In the genomic region with DNA sequence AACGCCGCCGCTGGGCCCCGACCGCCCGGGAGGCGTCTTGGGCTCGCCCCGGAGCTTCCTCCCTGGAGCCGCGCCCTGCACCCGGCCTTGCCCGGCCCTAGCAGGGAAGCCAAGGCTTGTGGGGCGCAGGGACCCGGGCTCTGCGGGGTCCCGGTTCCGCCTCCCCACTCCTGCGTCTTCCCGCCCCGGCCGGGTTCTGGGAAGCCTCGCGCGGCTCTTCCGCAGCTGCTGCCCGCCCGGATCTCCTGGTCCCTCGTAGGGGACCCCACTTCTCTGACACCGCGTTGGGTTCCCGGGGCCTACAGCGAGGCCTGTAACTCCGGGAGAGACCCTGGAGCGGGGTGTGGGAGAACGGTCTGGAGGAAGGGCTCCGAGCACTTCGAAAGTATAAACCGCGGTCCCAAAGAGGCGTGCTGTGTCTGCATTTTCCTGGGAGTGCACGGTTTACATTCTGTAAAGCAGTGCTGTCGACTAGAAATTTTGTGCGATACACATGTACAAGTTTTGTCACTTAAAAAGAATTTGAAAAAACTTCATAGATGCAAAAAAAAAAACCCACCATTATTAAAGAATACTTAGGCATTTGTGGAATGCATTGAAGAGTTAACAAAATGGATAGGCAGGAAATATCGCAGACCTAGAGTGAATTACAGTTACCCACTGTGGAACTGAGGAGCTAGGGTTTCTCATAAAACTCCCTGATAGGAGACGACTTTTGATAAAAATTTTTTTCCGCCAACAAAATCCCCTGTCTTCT, we compare ENCODE assay signal across 8 cellular contexts. TPM values are rescaled to one million over a fixed set of nuclear protein-coding genes. Genes with fewer than 3 reads are reported as not detected.
DNase-seq lines count a peak whose midpoint lies in the region; ATAC-seq, FAIRE-seq and TF ChIP-seq lines count a peak whose summit lies in the region.
"Not testable (repeated sequence)": the region's sequence is repeated elsewhere in the genome, so short reads cannot be mapped to it uniquely, and the experiment has no call there.

No MANE protein-coding gene starts in this region.

- not testable (repeated sequence) for H4K20me1 ChIP-seq in KMS-11 (ENCODE audit: insufficient read depth); GM12878 (ENCODE audit: control insufficient read depth, insufficient read depth)

- H3K4me1 ChIP-seq in Caco-2; KMS-11 (ENCODE audit: low read depth, poor library complexity, severe bottlenecking); GM12878 (ENCODE audit: control insufficient read depth, insufficient read depth, low read length); thymus (ENCODE audit: control insufficient read depth, insufficient read depth, low read length): not testable (repeated sequence)

- not testable (repeated sequence) for TF ChIP-seq POLR2A in GM12878 (IDR thresholded peaks at IDR 0.05; ENCODE audit: low read depth, low read length); lower leg skin (IDR thresholded peaks at IDR 0.05)

- BruUV-seq in Caco-2 (replicated peaks; lab: Mats Ljungman, UMichigan): not testable (repeated sequence)
- BruUV-seq in GM12878 (replicated peaks; lab: Mats Ljungman, UMichigan): TSS peak; percentile 66

- not testable (repeated sequence) for H2AFZ ChIP-seq in KMS-11 (ENCODE audit: low read depth); GM12878 (ENCODE audit: control insufficient read depth, low read depth, low read length)

- not testable (repeated sequence) for H3K27ac Mint-ChIP-seq in Caco-2 (ENCODE audit: unreplicated experiment)
- H3K27ac Mint-ChIP-seq in activated CD4-positive, alpha-beta T cell treated with anti-CD3 and anti-CD28 coated beads for 36 hours: peak overlapping the region; percentile 74

- POLR2A ChIA-PET in Caco-2 (lab: Charles Lee); activated CD4-positive, alpha-beta T cell treated with anti-CD3 and anti-CD28 coated beads for 36 hours (lab: Charles Lee); GM12878 (lab: Charles Lee): not testable (repeated sequence)

- not testable (repeated sequence) for H3K27ac ChIP-seq in KMS-11; GM12878 (ENCODE audit: control insufficient read depth, insufficient read depth); thymus (ENCODE audit: low read depth)

- intact Hi-C loops in Caco-2 (cut with micrococcal nuclease; ENCODE audit: unreplicated experiment); activated CD4-positive, alpha-beta T cell treated with anti-CD3 and anti-CD28 coated beads for 36 hours (cut with DNase I, micrococcal nuclease); GM12878 (cut with micrococcal nuclease; ENCODE audit: unreplicated experiment); lower leg skin (cut with DNase I; ENCODE audit: low total_unique reads); posterior vena cava (cut with DNase I): not testable (repeated sequence)

- not testable (repeated sequence) for FAIRE-seq in GM12878 (lab: Jason Lieb, UNC)

- in situ Hi-C loops in GM12878 (cut with MboI): not testable (repeated sequence)

- H3K79me2 ChIP-seq in KMS-11 (ENCODE audit: insufficient read depth, low read depth); GM12878 (ENCODE audit: control insufficient read depth, insufficient read depth, low read length): not testable (repeated sequence)

- DNase-seq in Caco-2; GM12878 (ENCODE audit: low read depth, low spot score); fibroblast of mammary gland (ENCODE audit: low read depth); lower leg skin (ENCODE audit: low spot score in 2 of 2): not testable (repeated sequence)
- DNase-seq in activated CD4-positive, alpha-beta T cell treated with anti-CD3 and anti-CD28 coated beads for 36 hours: peak; percentile 52
- peak; percentile 74 for DNase-seq in posterior vena cava (ENCODE audit: low spot score)

- 7% methylated on average over 20 of the region's 47 CpGs for WGBS in GM12878 (ENCODE audit: insufficient coverage, insufficient replicate concordance, low lambda C conversion rate, missing lambda C conversion rate)
- WGBS in lower leg skin, 2 donors: 2% methylated on average over 19 to 27 of the region's 47 CpGs
- WGBS in thymus: 5% methylated on average over 25 of the region's 47 CpGs

- TF ChIP-seq RAD21 in GM12878 (IDR thresholded peaks at IDR 0.05; ENCODE audit: insufficient read depth, low read depth, low read length): not testable (repeated sequence)

- TF ChIP-seq EP300 in GM12878 (IDR thresholded peaks at IDR 0.05; ENCODE audit: borderline replicate concordance in 1 of 2, control insufficient read depth in 1 of 2, low read depth in 2 of 2, low read length in 2 of 2): not testable (repeated sequence)

- SMC1A ChIA-PET in GM12878 (lab: Charles Lee; ENCODE audit: uncharacterized antibody, unreplicated experiment): not testable (repeated sequence)

- not testable (repeated sequence) for ATAC-seq in activated CD4-positive, alpha-beta T cell treated with anti-CD3 and anti-CD28 coated beads for 36 hours; GM12878

- CTCF ChIA-PET in Caco-2 (lab: Charles Lee); activated CD4-positive, alpha-beta T cell treated with anti-CD3 and anti-CD28 coated beads for 36 hours (lab: Charles Lee): not testable (repeated sequence)
- CTCF ChIA-PET in GM12878 (lab: Yijun Ruan, JAX): interaction anchor here (2.0 kb wide), 1 partner anchor 115 kb away, joined by 9 read pairs; no protein-coding TSS in a partner anchor

- peak overlapping the region; percentile 45 for H3K4me3 ChIP-seq in Caco-2 (ENCODE audit: low read depth, low read length)
- not testable (repeated sequence) for H3K4me3 ChIP-seq in KMS-11 (IDR thresholded peaks at IDR 0.05; ENCODE audit: insufficient read depth, low read depth, low read length)
- H3K4me3 ChIP-seq in GM12878: peak overlapping the region; percentile 87
- peak overlapping the region; percentile 41 for H3K4me3 ChIP-seq in fibroblast of mammary gland (ENCODE audit: control insufficient read depth, low read depth, low read length)
- peak overlapping the region; percentile 66 for H3K4me3 ChIP-seq in lower leg skin (ENCODE audit: low read depth, poor library complexity, severe bottlenecking)
- peak overlapping the region; percentile 60 for H3K4me3 ChIP-seq in thymus (ENCODE audit: low read length)

- not testable (repeated sequence) for H3K9me3 Mint-ChIP-seq in Caco-2 (ENCODE audit: unreplicated experiment); activated CD4-positive, alpha-beta T cell treated with anti-CD3 and anti-CD28 coated beads for 36 hours (ENCODE audit: low read depth)

- not testable (repeated sequence) for H3K9me3 ChIP-seq in Caco-2; GM12878 (replicated peaks; ENCODE audit: control insufficient read depth, insufficient read depth, low read length); thymus (ENCODE audit: control insufficient read depth)

- H3K9ac ChIP-seq in KMS-11 (peak overlapping the region; percentile 61; the same call in 1 of the 2 replicates), GM12878 (ENCODE audit: control insufficient read depth, insufficient read depth, low read length) (peak overlapping the region; percentile 44; the same call in 1 of the 2 replicates)

- RAD21 ChIA-PET in GM12878 (lab: Charles Lee; ENCODE audit: unreplicated experiment): not testable (repeated sequence)

- not testable (repeated sequence) for H3K36me3 Mint-ChIP-seq in Caco-2 (ENCODE audit: insufficient read depth, unreplicated experiment); activated CD4-positive, alpha-beta T cell treated with anti-CD3 and anti-CD28 coated beads for 36 hours (ENCODE audit: low read depth)

- not testable (repeated sequence) for H3K27me3 Mint-ChIP-seq in Caco-2 (ENCODE audit: insufficient read depth, unreplicated experiment); activated CD4-positive, alpha-beta T cell treated with anti-CD3 and anti-CD28 coated beads for 36 hours

- H3K4me1 Mint-ChIP-seq in Caco-2 (ENCODE audit: low read depth, unreplicated experiment): not testable (repeated sequence)
- peaks cover 21% of the 10 kb centered on the region for H3K4me1 Mint-ChIP-seq in activated CD4-positive, alpha-beta T cell treated with anti-CD3 and anti-CD28 coated beads for 36 hours

- H3K4me3 Mint-ChIP-seq in Caco-2 (ENCODE audit: unreplicated experiment): peak overlapping the region; percentile 82
- peak overlapping the region; percentile 72 for H3K4me3 Mint-ChIP-seq in activated CD4-positive, alpha-beta T cell treated with anti-CD3 and anti-CD28 coated beads for 36 hours

- H3K36me3 ChIP-seq in Caco-2 (ENCODE audit: control insufficient read depth, insufficient read depth, low read length); KMS-11 (ENCODE audit: insufficient read depth); GM12878 (ENCODE audit: control insufficient read depth in 2 of 2, insufficient read depth in 2 of 2, low read length in 1 of 2); thymus (ENCODE audit: control insufficient read depth, insufficient read depth): not testable (repeated sequence)

- H3K4me2 ChIP-seq in KMS-11 (peak overlapping the region; percentile 81), GM12878 (ENCODE audit: control insufficient read depth, insufficient read depth) (peak overlapping the region; percentile 81)

- H3K27me3 ChIP-seq in Caco-2 (replicated peaks; ENCODE audit: control insufficient read depth, insufficient read depth, low read length); KMS-11 (ENCODE audit: insufficient read depth, low read depth); GM12878 (replicated peaks in 1 of 2; ENCODE audit: control insufficient read depth in 2 of 2, insufficient read depth in 2 of 2, low read length in 1 of 2); thymus (ENCODE audit: control insufficient read depth, insufficient read depth): not testable (repeated sequence)

- not testable (repeated sequence) for TF ChIP-seq CTCF in Caco-2 (IDR thresholded peaks at IDR 0.05; ENCODE audit: insufficient read depth in 1 of 2, low read depth in 1 of 2, low read length in 1 of 2, severe bottlenecking in 1 of 2, unreplicated experiment in 1 of 2); KMS-11 (conservative IDR thresholded peaks at IDR 0.05; ENCODE audit: low read depth, low read length); GM12878 (IDR thresholded peaks at IDR 0.05 in 2 of 3, conservative IDR thresholded peaks at IDR 0.05 in 1 of 3; ENCODE audit: control insufficient read depth in 2 of 3, extremely low read depth in 1 of 3, insufficient read depth in 1 of 3, low read depth in 3 of 3, low read length in 3 of 3); fibroblast of mammary gland (conservative IDR thresholded peaks at IDR 0.05; ENCODE audit: control insufficient read depth, insufficient read depth, low read depth, low read length); lower leg skin (IDR thresholded peaks at IDR 0.05)

RNA-seq across cellular contexts. Expression of a gene that starts 42.6 kb away (rescaled TPM):
- total RNA-seq in Caco-2 (2022): 15.2 and 16.6 TPM in 2 replicates
- total RNA-seq in activated CD4-positive, alpha-beta T cell treated with anti-CD3 and anti-CD28 coated beads for 36 hours: 10 to 100 TPM; 12.3 to 16.0 TPM
- total RNA-seq in GM12878 (2013; cell fraction: nucleolus; rRNA removed): 90.9 and 104 TPM in 2 replicates
- total RNA-seq in GM12878 (2014; rRNA removed): 9.1 and 10.0 TPM in 2 replicates
- 9.7 and 10.0 TPM in 2 replicates for total RNA-seq in GM12878 (2014; rRNA removed; fragmentation: Illumina TruSeq; extraction: Trizol)
- 9.8 and 12.2 TPM in 2 replicates for total RNA-seq in GM12878 (2021)
- polyA plus RNA-seq in GM12878 (2011; ENCODE audit: low read depth): 9.0 TPM
- polyA plus RNA-seq in GM12878 (2011; rRNA removed): 14.5 and 17.9 TPM in 2 replicates
- polyA plus RNA-seq in GM12878 (2011; cell fraction: cytosol; rRNA removed): 12.8 and 16.6 TPM in 2 replicates
- polyA plus RNA-seq in GM12878 (2011; cell fraction: nucleus; rRNA removed): 58.0 and 59.3 TPM in 2 replicates
- 10.9 and 11.8 TPM in 2 replicates for polyA plus RNA-seq in GM12878 (2012)
- 12.3 and 15.1 TPM in 2 replicates for polyA plus RNA-seq in GM12878 (2014; fragmentation: Illumina TruSeq; extraction: Trizol)
- 1 to 10 TPM in 1 of 2 experiments, under 1 TPM in 1; 0.87 to 1.9 TPM for polyA plus RNA-seq in GM12878 (2014; fragmentation: Nextera tagmentation; extraction: Ambion mirVana)
- 12.6 and 14.5 TPM in 2 replicates for polyA plus RNA-seq in GM12878 (2014; rRNA removed)
- 1 to 10 TPM; 8.9 to 9.4 TPM for polyA plus RNA-seq in GM12878 (2016; fragmentation: Nextera tagmentation; extraction: Ambion mirVana)
- polyA minus RNA-seq in GM12878 (2011; rRNA and poly(A)+ RNA removed): 24.5 and 26.0 TPM in 2 replicates
- 3.6 and 7.8 TPM in 2 replicates for polyA minus RNA-seq in GM12878 (2011; cell fraction: cytosol; rRNA and poly(A)+ RNA removed)
- polyA minus RNA-seq in GM12878 (2011; cell fraction: nucleus; rRNA and poly(A)+ RNA removed): 15.6 and 24.2 TPM in 2 replicates
- 10 to 100 TPM in 3 of 4 donors, 1 to 10 TPM in 1; 9.2 to 18.0 (median 12.1) TPM for total RNA-seq in lower leg skin
- 10 to 100 TPM; 10.8 to 15.3 TPM for total RNA-seq in posterior vena cava
- polyA plus RNA-seq in thymus: 18.3 TPM
